In genomic region chr3:128476659-128477058, GRCh38 we compare ENCODE assay signal across 10 cellular contexts. TPM values are rescaled to one million over a fixed set of nuclear protein-coding genes. Genes with fewer than 3 reads are reported as not detected.
"Had no signal": no experiment of that assay in that cellular context is flagged by ENCODE, and none has a peak within 500 bp of the region (broad histone marks: within the 10 kb centered on the region; RNA-seq: fewer than 3 reads in every experiment).

No MANE protein-coding gene starts in this region.

- H3K9ac ChIP-seq: GM23248 had no signal

- ATAC-seq: HCT116 had no signal

- H2AFZ ChIP-seq: GM23248 had no signal

- H3K9me3 ChIP-seq: HAP-1 had no signal

- DNase-seq: GM23248, GOT3, H7, HFFc6, KG1 had no signal

- H3K4me1 ChIP-seq: HAP-1 had no signal

- H3K27ac ChIP-seq: GM23248 had no signal

- H3K4me3 ChIP-seq: GM23248, HAP-1 had no signal

RNA-seq across cellular contexts. Expression of gene DNAJB8, which starts 10.0 kb away (rescaled TPM):
- total RNA-seq: GM23248, H4, H7, HFFc6, HT-29 had no signal
- polyA plus RNA-seq: GM23248, IgD-negative memory B cell had no signal
